In genomic region chr13:32175307-32175706, GRCh38 we compare ENCODE assay signal across 16 cellular contexts.
"Had no signal": no experiment of that assay in that cellular context is flagged by ENCODE, and none has a peak within 500 bp of the region (broad histone marks: within the 10 kb centered on the region; RNA-seq: fewer than 3 reads in every experiment).

No MANE protein-coding gene starts in this region.

- H3K27me3 ChIP-seq: left lung, neural progenitor cell, thyroid gland had no signal

- H3K4me1 Mint-ChIP-seq: neural progenitor cell, T-cell, WTC11 had no signal

- H3K27ac Mint-ChIP-seq: activated CD8-positive, alpha-beta T cell treated with anti-CD3 and anti-CD28 coated beads, Interleukin-2, amount 10 ng/mL, durations not matched to agents 7 days and 5 days; activated T-helper 1 cell treated with anti-CD3 and anti-CD28 coated beads, Interleukin-12 subunit alpha, Interleukin-12 subunit beta, Interleukin-2, Interleukin-4 antibody, amounts not matched to agents 30 ng/mL and 10 ng/mL and 1 ng/mL, durations not matched to agents 14 hours and 24 hours and 36 hours; neural progenitor cell; T-cell; WTC11 had no signal

- H3K9me3 Mint-ChIP-seq: activated T-helper 1 cell treated with anti-CD3 and anti-CD28 coated beads, Interleukin-12 subunit alpha, Interleukin-12 subunit beta, Interleukin-2, Interleukin-4 antibody, amounts not matched to agents 30 ng/mL and 10 ng/mL and 1 ng/mL, durations not matched to agents 14 hours and 24 hours and 36 hours; neural progenitor cell; T-cell; WTC11 had no signal

- H3K36me3 Mint-ChIP-seq: neural progenitor cell, WTC11 had no signal

- DNase-seq: activated CD4-positive, alpha-beta T cell treated with anti-CD3 and anti-CD28 coated beads for 48 hours; activated CD8-positive, alpha-beta memory T cell treated with anti-CD3 and anti-CD28 coated beads, Interleukin-2, amount 50 U/mL, for 48 hours; activated CD8-positive, alpha-beta T cell treated with anti-CD3 and anti-CD28 coated beads, Interleukin-2, amount 10 ng/mL, durations not matched to agents 7 days and 5 days; activated naive CD4-positive, alpha-beta T cell; effector CD4-positive, alpha-beta T cell; foreskin fibroblast; glutamatergic neuron; left lung; stimulated activated CD4-positive, alpha-beta T cell treated with anti-CD3 and anti-CD28 coated beads, Interleukin-15, amount 100 ng/mL, for 24 hours; T-cell; T1000; thyroid gland had no signal

- H3K36me3 ChIP-seq: neural progenitor cell, thyroid gland had no signal

- H3K27ac ChIP-seq: left lung, neural progenitor cell, parathyroid adenoma, thyroid gland had no signal

- H3K27me3 Mint-ChIP-seq: T-cell had no signal

- H3K4me1 ChIP-seq: left lung, neural progenitor cell, parathyroid adenoma, thyroid gland had no signal

- H3K9me3 ChIP-seq: left lung, thyroid gland had no signal

- H3K4me3 ChIP-seq: left lung, neural progenitor cell, thyroid gland had no signal

- H3K4me3 Mint-ChIP-seq: activated CD8-positive, alpha-beta T cell treated with anti-CD3 and anti-CD28 coated beads, Interleukin-2, amount 10 ng/mL, durations not matched to agents 7 days and 5 days; activated T-helper 1 cell treated with anti-CD3 and anti-CD28 coated beads, Interleukin-12 subunit alpha, Interleukin-12 subunit beta, Interleukin-2, Interleukin-4 antibody, amounts not matched to agents 30 ng/mL and 10 ng/mL and 1 ng/mL, durations not matched to agents 14 hours and 24 hours and 36 hours; neural progenitor cell; T-cell; WTC11 had no signal
